23 cellular contexts compared by ENCODE assay signal in genomic region chr6:65745614-65746013, GRCh38. TPM values are rescaled to one million over a fixed set of nuclear protein-coding genes. Genes with fewer than 3 reads are reported as not detected.
"Had no signal": no experiment of that assay in that cellular context is flagged by ENCODE, and none has a peak within 500 bp of the region (broad histone marks: within the 10 kb centered on the region; RNA-seq: fewer than 3 reads in every experiment).

No MANE protein-coding gene starts in this region.

- H3K27me3 ChIP-seq: breast epithelium, SJCRH30 had no signal

- H3K27ac ChIP-seq: breast epithelium, PC-9, SJCRH30 had no signal

- H3K4me2 ChIP-seq: PC-9, SK-N-SH had no signal

- DNase-seq: activated CD4-positive, alpha-beta T cell treated with anti-CD3 and anti-CD28 coated beads for 4 hours; activated CD4-positive, alpha-beta T cell treated with anti-CD3 and anti-CD28 coated beads, Interleukin-2, amount 50 U/mL, for 4 hours; activated CD8-positive, alpha-beta memory T cell treated with anti-CD3 and anti-CD28 coated beads, Interleukin-2, amount 50 U/mL, for 48 hours; activated CD8-positive, alpha-beta T cell treated with anti-CD3 and anti-CD28 coated beads, Interleukin-2, amount 10 ng/mL, durations not matched to agents 7 days and 5 days; activated naive CD4-positive, alpha-beta T cell treated with anti-CD3 and anti-CD28 coated beads, Interleukin-2, amount 50 U/mL, for 16 hours; activated naive CD8-positive, alpha-beta T cell treated with anti-CD3 and anti-CD28 coated beads, Interleukin-2, amount 10 ng/mL, durations not matched to agents 7 days and 5 days; activated T-cell treated with anti-CD3 and anti-CD28 coated beads, Interleukin-2, amount 50 U/mL, for 1 hour; caudate nucleus; Karpas-422; NCI-H1048; NCI-H146; NCI-H187 treated with DMSO at 0.1 percent for 48 hours; NCI-H2081 treated with DMSO at 0.1 percent for 48 hours; NCI-H446; NCI-H524; PC-9; SJCRH30; SK-N-SH; T-helper 1 cell had no signal

- ATAC-seq: activated CD4-positive, CD25-positive, alpha-beta regulatory T cell treated with anti-CD3 and anti-CD28 coated beads, Interleukin-2, amount 50 U/mL, for 24 hours; activated CD8-positive, alpha-beta T cell treated with anti-CD3 and anti-CD28 coated beads, Interleukin-2, amount 10 ng/mL, durations not matched to agents 7 days and 5 days had no signal

- H3K36me3 Mint-ChIP-seq: activated naive CD8-positive, alpha-beta T cell treated with anti-CD3 and anti-CD28 coated beads, Interleukin-2, amount 10 ng/mL, durations not matched to agents 7 days and 5 days had no signal

- H3K36me3 ChIP-seq: breast epithelium, SJCRH30 had no signal

- H3K4me3 ChIP-seq: breast epithelium, PC-9, SJCRH30 had no signal

- H3K9ac ChIP-seq: SK-N-SH had no signal

- H3K4me3 Mint-ChIP-seq: activated CD8-positive, alpha-beta T cell treated with anti-CD3 and anti-CD28 coated beads, Interleukin-2, amount 10 ng/mL, durations not matched to agents 7 days and 5 days; activated naive CD8-positive, alpha-beta T cell treated with anti-CD3 and anti-CD28 coated beads, Interleukin-2, amount 10 ng/mL, durations not matched to agents 7 days and 5 days had no signal

- H3K27ac Mint-ChIP-seq: activated CD8-positive, alpha-beta T cell treated with anti-CD3 and anti-CD28 coated beads, Interleukin-2, amount 10 ng/mL, durations not matched to agents 7 days and 5 days; activated naive CD8-positive, alpha-beta T cell treated with anti-CD3 and anti-CD28 coated beads, Interleukin-2, amount 10 ng/mL, durations not matched to agents 7 days and 5 days had no signal

- H3K4me1 ChIP-seq: breast epithelium, SJCRH30 had no signal

- H3K4me1 Mint-ChIP-seq: activated naive CD8-positive, alpha-beta T cell treated with anti-CD3 and anti-CD28 coated beads, Interleukin-2, amount 10 ng/mL, durations not matched to agents 7 days and 5 days had no signal

- H2AFZ ChIP-seq: PC-9 had no signal

- H3K9me3 ChIP-seq: breast epithelium, SJCRH30, SK-N-SH had no signal

- H3K27me3 Mint-ChIP-seq: activated naive CD8-positive, alpha-beta T cell treated with anti-CD3 and anti-CD28 coated beads, Interleukin-2, amount 10 ng/mL, durations not matched to agents 7 days and 5 days had no signal

RNA-seq across cellular contexts. Expression of gene EYS, which starts 38.6 kb away (rescaled TPM):
- total RNA-seq: activated CD8-positive, alpha-beta T cell treated with anti-CD3 and anti-CD28 coated beads, Interleukin-2, amount 10 ng/mL, durations not matched to agents 7 days and 5 days; activated naive CD8-positive, alpha-beta T cell treated with anti-CD3 and anti-CD28 coated beads, Interleukin-2, amount 10 ng/mL, durations not matched to agents 7 days and 5 days; aorta; PC-9; SJCRH30; T-helper 2 cell treated with Interferon-gamma antibody and Interleukin-4, amounts not matched to agents 100 ng/mL and 5 ng/mL, for 36 hours had no signal
- polyA plus RNA-seq: aorta had no signal
